19 cellular contexts compared by ENCODE assay signal in genomic region chr12:130203151-130203550, GRCh38. TPM values are rescaled to one million over a fixed set of nuclear protein-coding genes. Genes with fewer than 3 reads are reported as not detected.
DNase-seq lines count a peak whose midpoint lies in the region; ATAC-seq and TF ChIP-seq lines count a peak whose summit lies in the region.
"Had no signal": no experiment of that assay in that cellular context is flagged by ENCODE, and none has a peak within 500 bp of the region (broad histone marks: within the 10 kb centered on the region; RNA-seq: fewer than 3 reads in every experiment).

No MANE protein-coding gene starts in this region.

- no peak overlapping the region for H4K12ac ChIP-seq in trophoblast cell (ENCODE audit: low read depth, low read length)

- H3K79me1 ChIP-seq in trophoblast cell (ENCODE audit: low read length) = no peaks in the 10 kb centered on the region

- no peak for ATAC-seq in GM18498 (IDR thresholded peaks at IDR 0.05; ENCODE audit: unreplicated experiment)
- ATAC-seq: GM12878, HepG2 had no signal

- no peaks in the 10 kb centered on the region for H3K36me3 ChIP-seq in trophoblast cell (ENCODE audit: control insufficient read depth in 1 of 2, insufficient read depth in 2 of 2, low read length in 2 of 2)
- H3K36me3 ChIP-seq: HAP-1 had no signal

- no CpG with 5 or more reads among the region's 11 CpGs for WGBS in trophoblast cell (ENCODE audit: extremely low coverage, insufficient coverage, insufficient read length)

- H3K27ac ChIP-seq in coronary artery (no peak overlapping the region), trophoblast cell (ENCODE audit: low read depth, low read length) (no peak overlapping the region)
- H3K27ac ChIP-seq: C4-2B had no signal

- H3K4me3 ChIP-seq in coronary artery (no peak overlapping the region), trophoblast cell (ENCODE audit: low read depth, low read length) (no peak overlapping the region)
- H3K4me3 ChIP-seq: GM12878, HAP-1 had no signal

- H3K4ac ChIP-seq in trophoblast cell (ENCODE audit: low read depth, low read length) = no peak overlapping the region

- in situ Hi-C loops in G401 (cut with HindIII; ENCODE audit: low sequenced_read_pairs) = no loop called here

- peaks cover 4% of the 10 kb centered on the region for H3K9me3 ChIP-seq in trophoblast cell (ENCODE audit: insufficient read depth, low read depth, low read length)
- H3K9me3 ChIP-seq: HAP-1 had no signal

- no peak overlapping the region for H3K23ac ChIP-seq in trophoblast cell (ENCODE audit: low read length)

- H4K8ac ChIP-seq in trophoblast cell (ENCODE audit: low read depth, low read length) = no peak overlapping the region

- H2BK120ac ChIP-seq in trophoblast cell (ENCODE audit: insufficient read depth, low read length, poor library complexity) = no peak overlapping the region

- H2BK12ac ChIP-seq in trophoblast cell (ENCODE audit: low read length) = no peak overlapping the region

- H3K27me3 ChIP-seq in trophoblast cell (ENCODE audit: insufficient read depth, low read length) = peaks cover 1% of the 10 kb centered on the region

- H3K9ac ChIP-seq in trophoblast cell (ENCODE audit: low read length) = no peak overlapping the region

- DNase-seq in G401 (ENCODE audit: low spot score) (peak; percentile 38), SW480 (ENCODE audit: low spot score) (peak; percentile 87), coronary artery (ENCODE audit: low spot score) (peak; percentile 45), trophoblast cell (peak; percentile 30 to 69)
- DNase-seq in stimulated activated naive CD4-positive, alpha-beta T cell (lab: John Stamatoyannopoulos, UW) = no peak
- no peak for DNase-seq in activated naive CD4-positive, alpha-beta T cell treated with anti-CD3 and anti-CD28 coated beads, Interleukin-2, amount 50 U/mL, for 16 hours
- DNase-seq: ACHN; AML-193; CD4-positive, alpha-beta memory T cell; DMS153; DMS79; KBM-7 had no signal

- TF ChIP-seq CTCF in coronary artery (IDR thresholded peaks at IDR 0.05) = no peak

- H3K79me2 ChIP-seq in trophoblast cell (ENCODE audit: control insufficient read depth, insufficient read depth, low read length, poor library complexity) = no peaks in the 10 kb centered on the region

- no peak overlapping the region for H3K14ac ChIP-seq in trophoblast cell (ENCODE audit: low read length)

- no peak overlapping the region for H3K18ac ChIP-seq in trophoblast cell (ENCODE audit: low read length)

- no peak overlapping the region for H2BK5ac ChIP-seq in trophoblast cell (ENCODE audit: low read depth, low read length, poor library complexity)

- no peak overlapping the region for H3K4me2 ChIP-seq in trophoblast cell (ENCODE audit: low read length)

- H2AK5ac ChIP-seq in trophoblast cell (ENCODE audit: low read length) = no peak overlapping the region

- H4K91ac ChIP-seq in trophoblast cell (ENCODE audit: low read depth, low read length) = no peak overlapping the region

- no peak overlapping the region for H2AFZ ChIP-seq in trophoblast cell (ENCODE audit: insufficient read depth, low read length, poor library complexity)

- H3K4me1 ChIP-seq in trophoblast cell (ENCODE audit: control insufficient read depth in 1 of 2, insufficient read depth in 2 of 2, low read length in 2 of 2) = no peaks in the 10 kb centered on the region
- H3K4me1 ChIP-seq: HAP-1 had no signal

RNA-seq across cellular contexts. Expression of gene FZD10, which starts 40.9 kb away (rescaled TPM):
- not detected in 2 replicates for total RNA-seq in G401 (2014; rRNA removed; shearing (Covaris generic))
- 3.0 and 3.2 TPM in 2 replicates for polyA plus RNA-seq in trophoblast cell (2013)
- total RNA-seq: CD4-positive, alpha-beta memory T cell; GM12878; HepG2 had no signal
- polyA plus RNA-seq: BJ; CD4-positive, alpha-beta memory T cell; GM12878; HepG2; IgD-negative memory B cell had no signal

Comparison
In these comparisons a context has a peak if more than half of its experiments do, and no peak if none do; other contexts are left out.
1. DNase-seq: peak in G401 (single experiment), SW480 (single experiment), coronary artery (single experiment) and trophoblast cell (2 of 2); none in stimulated activated naive CD4-positive, alpha-beta T cell (0 of 6) and activated naive CD4-positive, alpha-beta T cell treated with anti-CD3 and anti-CD28 coated beads, Interleukin-2, amount 50 U/mL, for 16 hours (single experiment).